20 cellular contexts compared by ENCODE assay signal in genomic region chr9:2039294-2040180, GRCh38. TPM values are rescaled to one million over a fixed set of nuclear protein-coding genes. Genes with fewer than 3 reads are reported as not detected.
DNase-seq lines count a peak whose midpoint lies in the region; ATAC-seq and TF ChIP-seq lines count a peak whose summit lies in the region.
"Had no signal": no experiment of that assay in that cellular context is flagged by ENCODE, and none has a peak within 500 bp of the region (broad histone marks: within the 10 kb centered on the region; RNA-seq: fewer than 3 reads in every experiment).

No MANE protein-coding gene starts in this region.

- H3K27ac Mint-ChIP-seq in natural killer cell: peak overlapping the region; percentile 25 to 49
- H3K27ac Mint-ChIP-seq in natural killer cell treated with Interleukin-12 subunit alpha and Interleukin-12 subunit beta and Interleukin-15 and Interleukin-18, amount 100 ng/mL, for 72 hours: no peak overlapping the region
- H3K27ac Mint-ChIP-seq in CD8-positive, alpha-beta memory T cell: peak overlapping the region in 3 of 8 donors; percentile 20 to 58 (median 33)
- H3K27ac Mint-ChIP-seq: activated CD4-positive, alpha-beta T cell treated with anti-CD3 and anti-CD28 coated beads for 36 hours; activated CD8-positive, alpha-beta T cell treated with anti-CD3 and anti-CD28 coated beads, Interleukin-2, amount 10 ng/mL, durations not matched to agents 7 days and 5 days; stimulated activated naive CD8-positive, alpha-beta T cell treated with anti-CD3 and anti-CD28 coated beads, Interleukin-15, Interleukin-2, amounts not matched to agents 100 ng/mL and 50 ng/mL, for 24 hours had no signal

- H3K27me3 ChIP-seq in ovary: no peaks in the 10 kb centered on the region
- H3K27me3 ChIP-seq in CD8-positive, alpha-beta memory T cell (ENCODE audit: insufficient read depth, low read length, poor library complexity, severe bottlenecking): no peaks in the 10 kb centered on the region
- H3K27me3 ChIP-seq: BLaER1, body of pancreas, MG63 had no signal

- ATAC-seq in natural killer cell: no peak
- no peak for ATAC-seq in natural killer cell treated with Interleukin-12 subunit alpha and Interleukin-12 subunit beta and Interleukin-15 and Interleukin-18, amount 100 ng/mL, for 72 hours
- ATAC-seq: activated CD4-positive, alpha-beta T cell treated with anti-CD3 and anti-CD28 coated beads for 36 hours; activated CD8-positive, alpha-beta T cell treated with anti-CD3 and anti-CD28 coated beads, Interleukin-2, amount 10 ng/mL, durations not matched to agents 7 days and 5 days; body of pancreas had no signal

- H3K4me1 ChIP-seq in ovary (ENCODE audit: insufficient read depth): peaks cover 5% of the 10 kb centered on the region
- peaks cover 15% of the 10 kb centered on the region for H3K4me1 ChIP-seq in CD8-positive, alpha-beta memory T cell (ENCODE audit: insufficient read depth, low read length)
- H3K4me1 ChIP-seq: body of pancreas had no signal

- H3K27ac ChIP-seq in ovary: no peak overlapping the region
- H3K27ac ChIP-seq in CD8-positive, alpha-beta memory T cell (ENCODE audit: low read depth, low read length): no peak overlapping the region
- H3K27ac ChIP-seq: BLaER1, body of pancreas had no signal

- TF ChIP-seq POLR2A in ovary (IDR thresholded peaks at IDR 0.05): no peak

- TF ChIP-seq EP300 in ovary (IDR thresholded peaks at IDR 0.05): no peak

- H3K4me3 Mint-ChIP-seq in natural killer cell: no peak overlapping the region
- no peak overlapping the region for H3K4me3 Mint-ChIP-seq in natural killer cell treated with Interleukin-12 subunit alpha and Interleukin-12 subunit beta and Interleukin-15 and Interleukin-18, amount 100 ng/mL, for 72 hours
- no peak overlapping the region for H3K4me3 Mint-ChIP-seq in CD8-positive, alpha-beta memory T cell
- H3K4me3 Mint-ChIP-seq: activated CD4-positive, alpha-beta T cell treated with anti-CD3 and anti-CD28 coated beads for 36 hours; activated CD8-positive, alpha-beta T cell treated with anti-CD3 and anti-CD28 coated beads, Interleukin-2, amount 10 ng/mL, durations not matched to agents 7 days and 5 days; neural crest cell; stimulated activated naive CD8-positive, alpha-beta T cell treated with anti-CD3 and anti-CD28 coated beads, Interleukin-15, Interleukin-2, amounts not matched to agents 100 ng/mL and 50 ng/mL, for 24 hours had no signal

- H3K36me3 ChIP-seq in ovary: no peaks in the 10 kb centered on the region
- peaks cover 51% of the 10 kb centered on the region for H3K36me3 ChIP-seq in CD8-positive, alpha-beta memory T cell (ENCODE audit: insufficient read depth, low read length)

- no peaks in the 10 kb centered on the region for H3K9me3 ChIP-seq in ovary
- H3K9me3 ChIP-seq in CD8-positive, alpha-beta memory T cell (ENCODE audit: low read length): no peaks in the 10 kb centered on the region
- H3K9me3 ChIP-seq: body of pancreas, MG63 had no signal

- H3K27me3 Mint-ChIP-seq in natural killer cell (ENCODE audit: low read depth in 2 of 2): no peaks in the 10 kb centered on the region
- H3K27me3 Mint-ChIP-seq in natural killer cell treated with Interleukin-12 subunit alpha and Interleukin-12 subunit beta and Interleukin-15 and Interleukin-18, amount 100 ng/mL, for 72 hours: no peaks in the 10 kb centered on the region
- H3K27me3 Mint-ChIP-seq in CD8-positive, alpha-beta memory T cell: no peaks in the 10 kb centered on the region
- H3K27me3 Mint-ChIP-seq: activated CD4-positive, alpha-beta T cell treated with anti-CD3 and anti-CD28 coated beads for 36 hours; stimulated activated naive CD8-positive, alpha-beta T cell treated with anti-CD3 and anti-CD28 coated beads, Interleukin-15, Interleukin-2, amounts not matched to agents 100 ng/mL and 50 ng/mL, for 24 hours had no signal

- H3K4me1 Mint-ChIP-seq in natural killer cell: peaks cover 27 to 45% of the 10 kb centered on the region in 2 donors
- H3K4me1 Mint-ChIP-seq in natural killer cell treated with Interleukin-12 subunit alpha and Interleukin-12 subunit beta and Interleukin-15 and Interleukin-18, amount 100 ng/mL, for 72 hours (ENCODE audit: low read depth in 2 of 2): peaks cover 17 to 32% of the 10 kb centered on the region in 2 donors
- peaks cover 42 to 82% (median 74%) of the 10 kb centered on the region in 3 donors for H3K4me1 Mint-ChIP-seq in CD8-positive, alpha-beta memory T cell
- H3K4me1 Mint-ChIP-seq: neural crest cell had no signal

- CTCF ChIA-PET in CD8-positive, alpha-beta memory T cell (lab: Charles Lee): interaction anchor here (1.4 kb wide), 1 partner anchor 12 kb away, joined by 3 read pairs; no protein-coding TSS in a partner anchor

- POLR2A ChIA-PET in CD8-positive, alpha-beta memory T cell (lab: Charles Lee): no interaction called here

- DNase-seq in natural killer cell: no peak
- DNase-seq in natural killer cell treated with Interleukin-12 subunit alpha and Interleukin-12 subunit beta and Interleukin-15 and Interleukin-18, amount 100 ng/mL, for 72 hours (ENCODE audit: low spot score): no peak
- peak; percentile 53 for DNase-seq in glomerular visceral epithelial cell (ENCODE audit: extremely low spot score)
- peak; percentile 39 to 68 (median 47) for DNase-seq in ovary
- DNase-seq in inferior parietal cortex (ENCODE audit: extremely low spot score): no peak
- DNase-seq in HT-29 (ENCODE audit: low spot score): no peak
- DNase-seq in CD8-positive, alpha-beta memory T cell: no peak
- DNase-seq: activated CD4-positive, alpha-beta T cell treated with anti-CD3 and anti-CD28 coated beads for 36 hours; activated CD8-positive, alpha-beta T cell treated with anti-CD3 and anti-CD28 coated beads, Interleukin-2, amount 10 ng/mL, durations not matched to agents 7 days and 5 days; activated effector memory CD4-positive, alpha-beta T cell treated with anti-CD3 and anti-CD28 coated beads, Interleukin-2, amount 50 U/mL, for 16 hours; DMS79 treated with DMSO at 0.1 percent for 48 hours; HCEC 1CT; KG1; kidney; MG63; NCI-H510A treated with DMSO at 0.1 percent for 48 hours had no signal

- intact Hi-C loops in natural killer cell (cut with micrococcal nuclease): no loop called here
- intact Hi-C loops in ovary (cut with DNase I): loop anchor here in 1 of 4 donors (10.0 kb wide), 1 partner anchor 95 kb away; no protein-coding TSS in a partner anchor

- WGBS in ovary, 3 donors: 21 to 38% (median 24%) methylated on average over 20 of the region's 20 CpGs

- peaks cover 11% of the 10 kb centered on the region for H3K36me3 Mint-ChIP-seq in natural killer cell
- peaks cover 24% of the 10 kb centered on the region for H3K36me3 Mint-ChIP-seq in natural killer cell treated with Interleukin-12 subunit alpha and Interleukin-12 subunit beta and Interleukin-15 and Interleukin-18, amount 100 ng/mL, for 72 hours
- H3K36me3 Mint-ChIP-seq in CD8-positive, alpha-beta memory T cell: peaks cover 0 to 88% (median 23%) of the 10 kb centered on the region in 3 donors

- TF ChIP-seq CTCF in natural killer cell (IDR thresholded peaks at IDR 0.05) (no peak), ovary (IDR thresholded peaks at IDR 0.05) (no peak)

- no peak overlapping the region for H3K4me3 ChIP-seq in ovary
- H3K4me3 ChIP-seq in CD8-positive, alpha-beta memory T cell (ENCODE audit: low read length): no peak overlapping the region
- H3K4me3 ChIP-seq: BLaER1, body of pancreas, MG63 had no signal

- H3K9me3 Mint-ChIP-seq in natural killer cell: no peaks in the 10 kb centered on the region
- no peaks in the 10 kb centered on the region for H3K9me3 Mint-ChIP-seq in natural killer cell treated with Interleukin-12 subunit alpha and Interleukin-12 subunit beta and Interleukin-15 and Interleukin-18, amount 100 ng/mL, for 72 hours
- no peaks in the 10 kb centered on the region for H3K9me3 Mint-ChIP-seq in CD8-positive, alpha-beta memory T cell
- H3K9me3 Mint-ChIP-seq: neural crest cell; stimulated activated naive CD8-positive, alpha-beta T cell treated with anti-CD3 and anti-CD28 coated beads, Interleukin-15, Interleukin-2, amounts not matched to agents 100 ng/mL and 50 ng/mL, for 24 hours had no signal

RNA-seq across cellular contexts. Expression of gene SMARCA2, which starts 24.4 kb away (rescaled TPM):
- total RNA-seq in natural killer cell: 100 to 1,000 TPM; 303 to 324 (median 308) TPM
- 100 to 1,000 TPM; 124 to 174 TPM for total RNA-seq in natural killer cell treated with Interleukin-12 subunit alpha and Interleukin-12 subunit beta and Interleukin-15 and Interleukin-18, amount 100 ng/mL, for 72 hours
- 100 to 1,000 TPM; 153 to 404 (median 199) TPM for total RNA-seq in ovary
- 100 to 1,000 TPM; 108 to 270 TPM for polyA plus RNA-seq in ovary
- total RNA-seq in HT-29 (2014; rRNA removed; shearing (Covaris generic)): 27.8 and 36.1 TPM in 2 replicates
- total RNA-seq in CD8-positive, alpha-beta memory T cell: 100 to 1,000 TPM; 145 to 156 TPM
- polyA plus RNA-seq in CD8-positive, alpha-beta memory T cell: 56.7 TPM

Comparison
In these comparisons a context has a peak if more than half of its experiments do, and no peak if none do; other contexts are left out.
1. H3K27ac Mint-ChIP-seq: peak in natural killer cell (2 of 2); none in natural killer cell treated with Interleukin-12 subunit alpha and Interleukin-12 subunit beta and Interleukin-15 and Interleukin-18, amount 100 ng/mL, for 72 hours (0 of 2).
2. DNase-seq: peak in glomerular visceral epithelial cell (single experiment) and ovary (5 of 5); none in natural killer cell (single experiment), natural killer cell treated with Interleukin-12 subunit alpha and Interleukin-12 subunit beta and Interleukin-15 and Interleukin-18, amount 100 ng/mL, for 72 hours (single experiment), inferior parietal cortex (single experiment), HT-29 (single experiment) and CD8-positive, alpha-beta memory T cell (0 of 5).